Comparison of ENCODE assay signal across 2 cellular contexts in genomic region chr6:84291033-84291432, GRCh38.
DNase-seq lines count a peak whose midpoint lies in the region; ATAC-seq, FAIRE-seq and TF ChIP-seq lines count a peak whose summit lies in the region.
"Not testable (repeated sequence)": the region's sequence is repeated elsewhere in the genome, so short reads cannot be mapped to it uniquely, and the experiment has no call there.

No MANE protein-coding gene starts in this region.

- intact Hi-C loops in K562 (cut with micrococcal nuclease) = not testable (repeated sequence)

- TF ChIP-seq EP300 in K562 (IDR thresholded peaks at IDR 0.05; ENCODE audit: low read length) = not testable (repeated sequence)

- not testable (repeated sequence) for ATAC-seq in K562

- not testable (repeated sequence) for H2AFZ ChIP-seq in K562 (ENCODE audit: low read depth, low read length)

- not testable (repeated sequence) for H3K36me3 ChIP-seq in HEK293 (ENCODE audit: control insufficient read depth in 2 of 2, insufficient read depth in 1 of 2, low read length in 2 of 2); K562 (ENCODE audit: control insufficient read depth, insufficient read depth, low read length)

- H3K79me2 ChIP-seq in K562 (ENCODE audit: control insufficient read depth, insufficient read depth, low read length) = not testable (repeated sequence)

- not testable (repeated sequence) for H3K9me1 ChIP-seq in K562 (ENCODE audit: control insufficient read depth, insufficient read depth, low read length)

- H3K4me1 ChIP-seq in HEK293 (ENCODE audit: control insufficient read depth, insufficient read depth, low read length); K562 (replicated peaks in 1 of 2; ENCODE audit: control insufficient read depth in 2 of 2, insufficient read depth in 2 of 2, low read length in 2 of 2): not testable (repeated sequence)

- FAIRE-seq in K562 (lab: Jason Lieb, UNC) = not testable (repeated sequence)

- H3K4me2 ChIP-seq in K562 (ENCODE audit: insufficient read depth, low read length) = not testable (repeated sequence)

- not testable (repeated sequence) for H3K27me3 ChIP-seq in K562 (ENCODE audit: control insufficient read depth in 2 of 2, insufficient read depth in 2 of 2, low read length in 2 of 2)

- not testable (repeated sequence) for H4K20me1 ChIP-seq in K562 (replicated peaks; ENCODE audit: control insufficient read depth, insufficient read depth, low read length)

- POLR2A ChIA-PET in HEK293 (lab: Yijun Ruan, JAX); K562 (lab: Yijun Ruan, JAX): not testable (repeated sequence)

- H3K9ac ChIP-seq in K562 (ENCODE audit: insufficient read depth in 1 of 2, low read depth in 2 of 2, low read length in 2 of 2) = not testable (repeated sequence)

- CTCF ChIA-PET in HEK293 (lab: Yijun Ruan, JAX) = interaction anchor here (0.6 kb wide), 1 partner anchor 1384 kb away, joined by 4 read pairs; no protein-coding TSS in a partner anchor
- CTCF ChIA-PET in K562 (lab: Yijun Ruan, JAX; ENCODE audit: low intra/inter-chr PET ratio) = not testable (repeated sequence)

- not testable (repeated sequence) for TF ChIP-seq CTCF in HEK293 (tag by site-specific recombination; IDR thresholded peaks at IDR 0.05); K562 (IDR thresholded peaks at IDR 0.05 in 2 of 3, conservative IDR thresholded peaks at IDR 0.05 in 1 of 3; ENCODE audit: insufficient read depth in 2 of 3, low read depth in 1 of 3, low read length in 3 of 3)

- not testable (repeated sequence) for H3K4me3 ChIP-seq in HEK293 (ENCODE audit: low read depth, low read length); K562

- H3K27ac ChIP-seq in HEK293 (ENCODE audit: extremely low read depth, low read depth, low read length); K562 (ENCODE audit: extremely low read depth, low read depth, low read length): not testable (repeated sequence)

- TF ChIP-seq RAD21 in K562 (CRISPR knock-in tag; conservative IDR thresholded peaks at IDR 0.05 in 1 of 2, IDR thresholded peaks at IDR 0.05 in 1 of 2) = not testable (repeated sequence)

- not testable (repeated sequence) for H3K9me3 ChIP-seq in HEK293 (ENCODE audit: control insufficient read depth, insufficient read depth, low read depth, low read length); K562 (replicated peaks; ENCODE audit: control insufficient read depth, insufficient read depth, low read depth, low read length)

- DNase-seq in K562 (ENCODE audit: extremely low read depth in 1 of 4, low spot score in 3 of 4) = not testable (repeated sequence)

- 80% methylated on average over 1 of the region's 1 CpG for WGBS in K562 (ENCODE audit: insufficient coverage, low coverage, missing lambda C conversion rate)

- BruUV-seq in K562 (replicated peaks; lab: Mats Ljungman, UMichigan) = not testable (repeated sequence)

- not testable (repeated sequence) for TF ChIP-seq POLR2A in K562 (conservative IDR thresholded peaks at IDR 0.05)

- in situ Hi-C loops in K562 (cut with MboI) = not testable (repeated sequence)

TF ChIP-seq in HEK293, 187 proteins besides CTCF, POLR2A, EP300 and RAD21:
- TF ChIP-seq ZNF707 (tag by site-specific recombination; IDR thresholded peaks at IDR 0.05) (peak; percentile 99), SETDB1 (IDR thresholded peaks at IDR 0.05; ENCODE audit: insufficient read length, low read length) (peak; percentile 49)

TF ChIP-seq in K562, 482 proteins besides CTCF, POLR2A, EP300 and RAD21:
- peak; percentile 99 for TF ChIP-seq ZNF707 (CRISPR knock-in tag; conservative IDR thresholded peaks at IDR 0.05)
- peak; percentile 76; the same call in 1 of the 2 replicates for TF ChIP-seq ZNF431 (CRISPR knock-in tag; IDR thresholded peaks at IDR 0.05)
- peak in 1 of 2 experiments; percentile 48; a peak in 1 of 3 replicates for TF ChIP-seq CBX3 (IDR thresholded peaks at IDR 0.05; ENCODE audit: borderline replicate concordance in 1 of 2, low read length in 2 of 2)
- peak; percentile 67; the same call in 1 of the 2 replicates for TF ChIP-seq CBX5 (IDR thresholded peaks at IDR 0.05; ENCODE audit: borderline replicate concordance, low read depth)
- TF ChIP-seq TRIM28 (IDR thresholded peaks at IDR 0.05) = peak; percentile 91
- TF ChIP-seq ZNF280A (IDR thresholded peaks at IDR 0.05; ENCODE audit: low read depth, partially characterized antibody) = peak; percentile 54
